In the genomic region with DNA sequence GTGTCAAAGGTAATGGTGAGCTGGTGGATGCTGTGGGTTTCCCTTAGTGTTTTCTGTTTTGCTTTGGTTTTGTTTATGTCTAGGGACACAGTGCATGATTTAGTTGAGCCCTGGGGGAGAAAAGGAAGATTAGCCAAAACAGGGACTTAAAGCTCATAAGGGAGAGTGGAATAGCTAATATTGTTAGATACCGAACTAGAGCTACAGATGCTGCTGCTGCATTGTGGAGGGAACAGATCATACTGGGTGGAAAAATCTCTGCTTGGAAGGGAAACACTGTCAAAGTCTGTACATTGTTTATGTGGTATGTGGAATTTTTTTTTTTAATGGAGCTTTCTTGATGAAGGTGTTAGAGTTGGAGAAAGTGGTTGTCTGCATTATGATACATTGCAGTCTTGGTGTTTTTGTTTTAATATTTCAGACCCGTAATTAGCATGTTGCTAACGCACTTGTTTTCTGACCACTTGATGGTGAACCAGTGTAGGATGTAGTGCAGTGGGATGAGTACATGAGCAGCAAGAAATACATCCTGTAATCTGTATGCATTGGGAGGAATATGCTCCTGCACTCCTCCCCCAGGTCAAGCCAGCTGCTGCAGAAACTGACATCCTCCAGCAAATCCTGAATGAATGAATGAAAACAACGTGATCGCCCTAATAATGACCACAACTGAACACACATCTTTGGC, we compare ENCODE assay signal across 8 cellular contexts. TPM values are rescaled to one million over a fixed set of nuclear protein-coding genes. Genes with fewer than 3 reads are reported as not detected.
A peak's percentile ranks its signal among the peaks of the same experiment; 100 is the strongest.
DNase-seq lines count a peak whose midpoint lies in the region; ATAC-seq and TF ChIP-seq lines count a peak whose summit lies in the region.

No MANE protein-coding gene starts in this region.

- peak overlapping the region; percentile 96 for H3K27ac ChIP-seq in suprapubic skin

- DNase-seq in AG04449 (ENCODE audit: low read depth, low spot score) (no peak), SHP77 (lab: John Stamatoyannopoulos, UW) (peak; percentile 37 to 65), hippocampal formation (lab: John Stamatoyannopoulos, UW) (peak; percentile 11 to 53), suprapubic skin (ENCODE audit: low spot score in 2 of 2) (no peak)
- no peak for DNase-seq in activated naive CD8-positive, alpha-beta T cell treated with anti-CD3 and anti-CD28 coated beads for 36 hours
- no peak for DNase-seq in stimulated activated naive CD8-positive, alpha-beta T cell treated with anti-CD3 and anti-CD28 coated beads, Interleukin-15, amount 100 ng/mL, for 72 hours

- H3K4me1 ChIP-seq in suprapubic skin, result peaks cover 24% of the 10 kb centered on the region

- no peak overlapping the region for H3K27ac Mint-ChIP-seq in activated naive CD8-positive, alpha-beta T cell treated with anti-CD3 and anti-CD28 coated beads for 36 hours
- H3K27ac Mint-ChIP-seq in stimulated activated naive CD8-positive, alpha-beta T cell treated with anti-CD3 and anti-CD28 coated beads, Interleukin-15, amount 100 ng/mL, for 72 hours, result no peak overlapping the region

- no peak overlapping the region for H3K4me3 Mint-ChIP-seq in activated naive CD8-positive, alpha-beta T cell treated with anti-CD3 and anti-CD28 coated beads for 36 hours
- H3K4me3 Mint-ChIP-seq in stimulated activated naive CD8-positive, alpha-beta T cell treated with anti-CD3 and anti-CD28 coated beads, Interleukin-15, amount 100 ng/mL, for 72 hours, result no peak overlapping the region

- H3K9me3 Mint-ChIP-seq in activated naive CD8-positive, alpha-beta T cell treated with anti-CD3 and anti-CD28 coated beads for 36 hours, result no peaks in the 10 kb centered on the region
- no peaks in the 10 kb centered on the region for H3K9me3 Mint-ChIP-seq in stimulated activated naive CD8-positive, alpha-beta T cell treated with anti-CD3 and anti-CD28 coated beads, Interleukin-15, amount 100 ng/mL, for 72 hours

- no peak for TF ChIP-seq EP300 in suprapubic skin (IDR thresholded peaks at IDR 0.05)

- H3K36me3 ChIP-seq in suprapubic skin, result no peaks in the 10 kb centered on the region

- TF ChIP-seq POLR2A in GM19193 (IDR thresholded peaks at IDR 0.05; ENCODE audit: extremely low read depth, insufficient read depth, insufficient read length) (peak; percentile 14), suprapubic skin (IDR thresholded peaks at IDR 0.05) (no peak)

- H3K9me3 ChIP-seq in suprapubic skin, result no peaks in the 10 kb centered on the region

- H3K4me1 Mint-ChIP-seq in activated naive CD8-positive, alpha-beta T cell treated with anti-CD3 and anti-CD28 coated beads for 36 hours, result peaks cover 22% of the 10 kb centered on the region
- peaks cover 16% of the 10 kb centered on the region for H3K4me1 Mint-ChIP-seq in stimulated activated naive CD8-positive, alpha-beta T cell treated with anti-CD3 and anti-CD28 coated beads, Interleukin-15, amount 100 ng/mL, for 72 hours

- TF ChIP-seq CTCF in AG04449 (IDR thresholded peaks at IDR 0.05; ENCODE audit: insufficient read depth, low read length, missing control alignments) (no peak), suprapubic skin (IDR thresholded peaks at IDR 0.05) (no peak)

- H3K27me3 Mint-ChIP-seq in activated naive CD8-positive, alpha-beta T cell treated with anti-CD3 and anti-CD28 coated beads for 36 hours, result peaks cover 3% of the 10 kb centered on the region
- H3K27me3 Mint-ChIP-seq in stimulated activated naive CD8-positive, alpha-beta T cell treated with anti-CD3 and anti-CD28 coated beads, Interleukin-15, amount 100 ng/mL, for 72 hours, result no peaks in the 10 kb centered on the region

- no peak for ATAC-seq in stimulated activated naive CD8-positive, alpha-beta T cell treated with anti-CD3 and anti-CD28 coated beads, Interleukin-15, amount 100 ng/mL, for 72 hours
- no peak for ATAC-seq in HG03097 (IDR thresholded peaks at IDR 0.05; ENCODE audit: low FRiP score, unreplicated experiment)

- peak overlapping the region; percentile 78 for H3K4me3 ChIP-seq in AG04449 (ENCODE audit: low read depth, low read length)
- H3K4me3 ChIP-seq in suprapubic skin, result peak overlapping the region; percentile 96

- CTCF ChIA-PET in AG04449 (lab: Yijun Ruan, JAX), result interaction anchor here (1.0 kb wide), 1 partner anchor 220 kb away, joined by 4 read pairs; no protein-coding TSS in a partner anchor

- WGBS in suprapubic skin, result 26% methylated on average over 5 of the region's 5 CpGs

- H3K27me3 ChIP-seq in suprapubic skin, result no peaks in the 10 kb centered on the region

- no peaks in the 10 kb centered on the region for H3K36me3 Mint-ChIP-seq in activated naive CD8-positive, alpha-beta T cell treated with anti-CD3 and anti-CD28 coated beads for 36 hours

- POLR2A ChIA-PET in AG04449 (lab: Yijun Ruan, JAX), result interaction anchor here (0.7 kb wide), 1 partner anchor 13 kb away, joined by 3 read pairs; no protein-coding TSS in a partner anchor

RNA-seq across cellular contexts. Expression of gene GLCCI1, which starts 2.2 kb away (rescaled TPM):
- total RNA-seq in suprapubic skin, result 10 to 100 TPM; 17.1 to 37.7 (median 23.6) TPM
- 1 to 10 TPM; 6.9 to 9.0 TPM for total RNA-seq in activated naive CD8-positive, alpha-beta T cell treated with anti-CD3 and anti-CD28 coated beads for 36 hours

Comparison
In these comparisons a context has a peak if more than half of its experiments do, and no peak if none do; other contexts are left out.
1. DNase-seq: peak in SHP77 (2 of 2) and hippocampal formation (2 of 2); none in AG04449 (single experiment), suprapubic skin (0 of 2), activated naive CD8-positive, alpha-beta T cell treated with anti-CD3 and anti-CD28 coated beads for 36 hours (single experiment) and stimulated activated naive CD8-positive, alpha-beta T cell treated with anti-CD3 and anti-CD28 coated beads, Interleukin-15, amount 100 ng/mL, for 72 hours (0 of 2).